In the genomic region with DNA sequence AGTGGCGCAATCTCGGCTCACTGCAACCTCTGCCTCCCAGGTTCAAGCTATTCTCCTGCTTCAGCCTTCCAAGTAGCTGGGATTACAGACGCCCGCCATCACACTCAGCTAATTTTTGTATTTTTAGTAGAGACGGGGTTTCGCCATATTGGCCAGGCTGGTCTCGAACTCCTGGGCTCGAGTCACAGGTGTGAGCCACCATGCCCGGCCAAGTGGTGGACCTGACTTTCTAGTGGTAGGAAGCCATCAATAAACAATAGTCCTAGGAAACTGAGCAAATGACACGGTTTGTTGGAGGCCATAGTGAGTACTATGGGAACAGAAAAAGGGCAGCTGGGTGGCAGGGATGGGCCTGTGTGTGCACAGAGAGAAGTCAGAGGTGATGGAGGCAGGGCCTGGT, we compare ENCODE assay signal across 13 cellular contexts. TPM values are rescaled to one million over a fixed set of nuclear protein-coding genes. Genes with fewer than 3 reads are reported as not detected.
A peak's percentile ranks its signal among the peaks of the same experiment; 100 is the strongest.
DNase-seq lines count a peak whose midpoint lies in the region; FAIRE-seq and TF ChIP-seq lines count a peak whose summit lies in the region.
"Not testable (repeated sequence)": the region's sequence is repeated elsewhere in the genome, so short reads cannot be mapped to it uniquely, and the experiment has no call there.
"Had no signal": no experiment of that assay in that cellular context is flagged by ENCODE, and none has a peak within 500 bp of the region (broad histone marks: within the 10 kb centered on the region; RNA-seq: fewer than 3 reads in every experiment).

No MANE protein-coding gene starts in this region.

- POLR2A ChIA-PET in PC-9 (lab: Charles Lee; ENCODE audit: unreplicated experiment): interaction anchor here (0.6 kb wide), 1 partner anchor 28 kb away, joined by 5 read pairs; no protein-coding TSS in a partner anchor

- not testable (repeated sequence) for H3K4me2 ChIP-seq in PC-9

- H3K27ac ChIP-seq in PC-9; kidney (ENCODE audit: low read depth in 2 of 2, low read length in 2 of 2): not testable (repeated sequence)

- not testable (repeated sequence) for H3K9me3 Mint-ChIP-seq in chondrocyte (ENCODE audit: low read depth); mesothelial cell of epicardium; neural crest cell; type B pancreatic cell

- H3K27me3 Mint-ChIP-seq in chondrocyte (ENCODE audit: low read depth); mesothelial cell of epicardium (ENCODE audit: low read depth); neural crest cell (ENCODE audit: low read depth): not testable (repeated sequence)
- H3K27me3 Mint-ChIP-seq in type B pancreatic cell: peaks cover 11% of the 10 kb centered on the region

- CTCF ChIA-PET in PC-9 (lab: Charles Lee): not testable (repeated sequence)

- TSS peak; percentile 11 for BruUV-seq in PC-9 (replicated peaks; lab: Mats Ljungman, UMichigan)

- not testable (repeated sequence) for H3K27ac Mint-ChIP-seq in chondrocyte (ENCODE audit: unreplicated experiment); mesothelial cell of epicardium; neural crest cell (ENCODE audit: unreplicated experiment); type B pancreatic cell

- peaks cover 11% of the 10 kb centered on the region for H3K4me1 ChIP-seq in PC-9 (replicated peaks; ENCODE audit: insufficient read depth)
- H3K4me1 ChIP-seq in kidney (ENCODE audit: control insufficient read depth in 1 of 2, insufficient read depth in 1 of 2, low read depth in 1 of 2, low read length in 2 of 2): not testable (repeated sequence)

- H3K27me3 ChIP-seq in PC-9 (ENCODE audit: insufficient read depth, low read depth): not testable (repeated sequence)

- H3K9me3 ChIP-seq in PC-9 (ENCODE audit: insufficient read depth, low read depth); kidney (ENCODE audit: control insufficient read depth in 1 of 2, low read length in 2 of 2): not testable (repeated sequence)

- H3K4me3 ChIP-seq in PC-9; kidney (ENCODE audit: low read length in 2 of 2): not testable (repeated sequence)

- H3K36me3 ChIP-seq in PC-9 (ENCODE audit: low read depth); kidney (ENCODE audit: control insufficient read depth in 1 of 2, insufficient read depth in 2 of 2, low read length in 2 of 2): not testable (repeated sequence)

- not testable (repeated sequence) for H3K9me2 ChIP-seq in PC-9 (ENCODE audit: insufficient read depth)

- not testable (repeated sequence) for H2AFZ ChIP-seq in PC-9

- not testable (repeated sequence) for H3K9ac ChIP-seq in kidney (ENCODE audit: low read length in 2 of 2)

- FAIRE-seq in kidney (lab: Jason Lieb, UNC): not testable (repeated sequence)

- intact Hi-C loops in PC-9 (cut with micrococcal nuclease; ENCODE audit: unreplicated experiment); kidney (cut with DNase I); posterior vena cava (cut with DNase I): not testable (repeated sequence)

- H3K4me1 Mint-ChIP-seq in chondrocyte (ENCODE audit: low read depth) (peaks cover 45% of the 10 kb centered on the region), mesothelial cell of epicardium (peaks cover 13% of the 10 kb centered on the region), neural crest cell (peaks cover 14% of the 10 kb centered on the region)
- H3K4me1 Mint-ChIP-seq in type B pancreatic cell (ENCODE audit: unreplicated experiment): not testable (repeated sequence)

- H4K20me1 ChIP-seq in PC-9 (ENCODE audit: insufficient read depth): not testable (repeated sequence)

- not testable (repeated sequence) for H3K79me2 ChIP-seq in PC-9 (ENCODE audit: low read depth)

- not testable (repeated sequence) for H3K36me3 Mint-ChIP-seq in chondrocyte (ENCODE audit: low read depth); mesothelial cell of epicardium; neural crest cell (ENCODE audit: low read depth); type B pancreatic cell

- TF ChIP-seq CTCF in PC-9 (conservative IDR thresholded peaks at IDR 0.05); chondrocyte (IDR thresholded peaks at IDR 0.05); kidney (IDR thresholded peaks at IDR 0.05; ENCODE audit: borderline replicate concordance, extremely low read depth, insufficient read depth); mesothelial cell of epicardium (IDR thresholded peaks at IDR 0.05; ENCODE audit: unreplicated experiment); neural crest cell (conservative IDR thresholded peaks at IDR 0.05); type B pancreatic cell (conservative IDR thresholded peaks at IDR 0.05): not testable (repeated sequence)

- DNase-seq in PC-9; chondrocyte (ENCODE audit: low spot score); mesothelial cell of epicardium (ENCODE audit: low spot score in 2 of 2, unreplicated experiment in 2 of 2); neural crest cell (ENCODE audit: low read depth, low spot score); type B pancreatic cell (ENCODE audit: extremely low spot score, unreplicated experiment): not testable (repeated sequence)
- peak; percentile 19 for DNase-seq in activated effector memory CD4-positive, alpha-beta T cell treated with anti-CD3 and anti-CD28 coated beads, Interleukin-2, amount 50 U/mL, for 16 hours
- DNase-seq in kidney: peak; percentile 41
- peak; percentile 66 for DNase-seq in posterior vena cava (ENCODE audit: low spot score)

- H3K4me3 Mint-ChIP-seq in chondrocyte (ENCODE audit: unreplicated experiment) (peak overlapping the region; percentile 25), mesothelial cell of epicardium (peak overlapping the region; percentile 26), neural crest cell (peak overlapping the region; percentile 41), type B pancreatic cell (peak overlapping the region; percentile 44)

- H3F3A ChIP-seq in PC-9 (ENCODE audit: insufficient read depth, low read depth): not testable (repeated sequence)

RNA-seq across cellular contexts. Expression of gene KDELR3, which starts 2.3 kb away (rescaled TPM):
- total RNA-seq in PC-9 (2021): 15.5 and 18.9 TPM in 2 replicates
- 127 to 137 TPM (median 134 TPM) in 3 replicates for total RNA-seq in chondrocyte
- 16.7 TPM for total RNA-seq in kidney
- 11.4 TPM for polyA plus RNA-seq in kidney (ENCODE audit: insufficient read depth, low read depth, low replicate concordance)
- total RNA-seq in mesothelial cell of epicardium: 14.5 to 15.6 TPM (median 14.6 TPM) in 3 replicates
- 5.1 and 5.3 TPM in 2 replicates for total RNA-seq in neural crest cell
- total RNA-seq in posterior vena cava: 10 to 100 TPM; 14.5 to 23.1 TPM
- 10.6 and 24.2 TPM in 2 replicates for total RNA-seq in type B pancreatic cell (ENCODE audit: low replicate concordance)
- total RNA-seq: CD4-positive, alpha-beta T cell had no signal
- polyA plus RNA-seq: CD14-positive monocyte had no signal

RNA-seq across cellular contexts. Expression of gene KCNJ4, which starts 15.2 kb away (rescaled TPM):
- total RNA-seq in PC-9 (2021) (0.18 and 0.22 TPM in 2 replicates), chondrocyte (0.27 to 0.33 TPM (median 0.27 TPM) in 3 replicates), kidney (0.13 TPM), mesothelial cell of epicardium (2.5 to 2.8 TPM (median 2.6 TPM) in 3 replicates), neural crest cell (4.0 and 4.4 TPM in 2 replicates), posterior vena cava (not detected), type B pancreatic cell (ENCODE audit: low replicate concordance) (1.3 and 2.0 TPM in 2 replicates)
- not detected for polyA plus RNA-seq in kidney (ENCODE audit: insufficient read depth, low read depth, low replicate concordance)
- total RNA-seq: CD4-positive, alpha-beta T cell; CD8-positive, alpha-beta memory T cell; GM12878; GM23248 had no signal
- polyA plus RNA-seq: CD14-positive monocyte; CD8-positive, alpha-beta memory T cell; GM12878; GM23248 had no signal

RNA-seq across cellular contexts. Expression of gene DDX17, which starts 35.9 kb away (rescaled TPM):
- total RNA-seq in PC-9 (2021) (511 and 648 TPM in 2 replicates), chondrocyte (306 to 362 TPM (median 321 TPM) in 3 replicates), kidney (509 TPM), mesothelial cell of epicardium (694 to 717 TPM (median 708 TPM) in 3 replicates), neural crest cell (485 and 500 TPM in 2 replicates), posterior vena cava (100 to 1,000 TPM; 260 to 323 TPM), type B pancreatic cell (ENCODE audit: low replicate concordance) (377 and 531 TPM in 2 replicates)
- polyA plus RNA-seq in kidney (ENCODE audit: insufficient read depth, low read depth, low replicate concordance): 133 TPM
